ENCODE assay signal across 18 cellular contexts in the genomic region with DNA sequence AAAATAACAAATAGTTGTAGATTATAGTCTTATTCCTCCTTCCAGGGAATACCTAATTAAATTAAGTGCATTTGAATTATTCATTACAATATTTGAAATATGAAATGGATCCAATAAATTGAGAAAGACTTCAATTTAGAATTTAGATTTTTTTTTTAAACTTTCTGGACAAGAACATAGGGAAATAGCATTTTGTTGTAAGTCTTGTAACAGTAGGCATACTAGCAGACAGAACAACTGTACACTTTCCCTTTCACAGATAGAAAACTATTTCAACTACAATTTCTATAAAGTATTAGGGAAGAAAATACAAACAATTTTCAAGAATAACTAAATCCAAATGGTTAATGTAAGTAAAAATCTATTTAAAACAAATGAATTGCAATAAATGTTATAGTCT.
DNase-seq lines count a peak whose midpoint lies in the region; ATAC-seq and TF ChIP-seq lines count a peak whose summit lies in the region.
"Had no signal": no experiment of that assay in that cellular context is flagged by ENCODE, and none has a peak within 500 bp of the region (broad histone marks: within the 10 kb centered on the region; RNA-seq: fewer than 3 reads in every experiment).

No MANE protein-coding gene starts in this region.

- no peak for TF ChIP-seq POLR2A in breast epithelium (IDR thresholded peaks at IDR 0.05)
- TF ChIP-seq POLR2A in testis (IDR thresholded peaks at IDR 0.05): no peak

- no peak for DNase-seq in breast epithelium (ENCODE audit: low spot score in 2 of 2)
- no peak for DNase-seq in MCF 10A (ENCODE audit: unreplicated experiment)
- no peak for DNase-seq in dorsolateral prefrontal cortex
- no peak for DNase-seq in osteoblast (ENCODE audit: insufficient read length, low spot score, missing footprints)
- no peak for DNase-seq in testis
- no peak for DNase-seq in tibial artery
- DNase-seq in immature natural killer cell: no peak
- DNase-seq: COR-L47, EL, erythroblast, NCI-H187 treated with DMSO at 0.1 percent for 48 hours, stomach had no signal

- no peaks in the 10 kb centered on the region for H3K9me3 Mint-ChIP-seq in MCF 10A (ENCODE audit: unreplicated experiment)
- peaks cover 0 to 17% (median 11%) of the 10 kb centered on the region in 6 donors for H3K9me3 Mint-ChIP-seq in immature natural killer cell
- H3K9me3 Mint-ChIP-seq: activated naive CD4-positive, alpha-beta T cell treated with anti-CD3 and anti-CD28 coated beads, Interleukin-2, amount 50 U/mL, for 24 hours; GM23338; mesothelial cell of epicardium; neural crest cell had no signal

- H3K27me3 ChIP-seq in breast epithelium (no peaks in the 10 kb centered on the region), dorsolateral prefrontal cortex (no peaks in the 10 kb centered on the region), osteoblast (ENCODE audit: insufficient read depth, low read length) (no peaks in the 10 kb centered on the region), testis (no peaks in the 10 kb centered on the region), tibial artery (no peaks in the 10 kb centered on the region)
- H3K27me3 ChIP-seq: stomach had no signal

- H3K36me3 Mint-ChIP-seq in MCF 10A (ENCODE audit: insufficient read depth, unreplicated experiment): no peaks in the 10 kb centered on the region
- H3K36me3 Mint-ChIP-seq in immature natural killer cell: no peaks in the 10 kb centered on the region
- H3K36me3 Mint-ChIP-seq: activated naive CD4-positive, alpha-beta T cell treated with anti-CD3 and anti-CD28 coated beads, Interleukin-2, amount 50 U/mL, for 24 hours had no signal

- H3K4me1 ChIP-seq in breast epithelium (no peaks in the 10 kb centered on the region), osteoblast (ENCODE audit: insufficient read depth, low read length) (peaks cover 7% of the 10 kb centered on the region), testis (peaks cover 8% of the 10 kb centered on the region), tibial artery (peaks cover 0 to 12% (median 0%) of the 10 kb centered on the region in 4 donors)
- H3K4me1 ChIP-seq: stomach had no signal

- intact Hi-C loops in breast epithelium (cut with DNase I; ENCODE audit: low total_unique reads): no loop called here
- intact Hi-C loops in MCF 10A (cut with micrococcal nuclease): no loop called here
- intact Hi-C loops in dorsolateral prefrontal cortex (cut with DNase I): loop anchor here (10.0 kb wide), 1 partner anchor 112 kb away; no protein-coding TSS in a partner anchor
- intact Hi-C loops in testis (cut with DNase I; ENCODE audit: low total_unique reads): no loop called here
- intact Hi-C loops in tibial artery (cut with DNase I; ENCODE audit: low total_unique reads): no loop called here

- H4K20me1 ChIP-seq in osteoblast (ENCODE audit: insufficient read depth, low read length): no peaks in the 10 kb centered on the region

- TF ChIP-seq CTCF in breast epithelium (IDR thresholded peaks at IDR 0.05) (no peak), MCF 10A (IDR thresholded peaks at IDR 0.05; ENCODE audit: unreplicated experiment) (no peak), dorsolateral prefrontal cortex (IDR thresholded peaks at IDR 0.05 in 54 of 56, conservative IDR thresholded peaks at IDR 0.05 in 2 of 56; ENCODE audit: low read depth in 1 of 56, partially characterized antibody in 56 of 56) (no peak), osteoblast (IDR thresholded peaks at IDR 0.05; ENCODE audit: extremely low read depth, low read depth, low read length) (no peak), testis (IDR thresholded peaks at IDR 0.05) (no peak), tibial artery (IDR thresholded peaks at IDR 0.05) (no peak)

- H3K27me3 Mint-ChIP-seq in MCF 10A (ENCODE audit: insufficient read depth, unreplicated experiment) (peaks cover 62% of the 10 kb centered on the region), immature natural killer cell (ENCODE audit: low read depth in 3 of 3) (no peaks in the 10 kb centered on the region)
- H3K27me3 Mint-ChIP-seq: activated naive CD4-positive, alpha-beta T cell treated with anti-CD3 and anti-CD28 coated beads, Interleukin-2, amount 50 U/mL, for 24 hours; B cell had no signal

- H3K79me2 ChIP-seq in osteoblast (ENCODE audit: insufficient read depth, low read length): peaks cover 6% of the 10 kb centered on the region

- no peaks in the 10 kb centered on the region for H3K9me3 ChIP-seq in breast epithelium
- H3K9me3 ChIP-seq in osteoblast (ENCODE audit: low read depth, low read length): no peaks in the 10 kb centered on the region
- H3K9me3 ChIP-seq in testis: no peaks in the 10 kb centered on the region
- H3K9me3 ChIP-seq in tibial artery: no peaks in the 10 kb centered on the region
- H3K9me3 ChIP-seq: stomach had no signal

- no peak overlapping the region for H3K27ac Mint-ChIP-seq in MCF 10A (ENCODE audit: low read depth, unreplicated experiment)
- no peak overlapping the region for H3K27ac Mint-ChIP-seq in immature natural killer cell
- H3K27ac Mint-ChIP-seq: activated naive CD4-positive, alpha-beta T cell treated with anti-CD3 and anti-CD28 coated beads, Interleukin-2, amount 50 U/mL, for 24 hours; B cell; GM23338; mesothelial cell of epicardium had no signal

- peak overlapping the region; percentile 85 for H3K4me2 ChIP-seq in osteoblast (ENCODE audit: insufficient read depth, low read length)
- H3K4me2 ChIP-seq: GM23338 had no signal

- H3K4me3 Mint-ChIP-seq in MCF 10A (ENCODE audit: unreplicated experiment): no peak overlapping the region
- no peak overlapping the region for H3K4me3 Mint-ChIP-seq in immature natural killer cell
- H3K4me3 Mint-ChIP-seq: activated naive CD4-positive, alpha-beta T cell treated with anti-CD3 and anti-CD28 coated beads, Interleukin-2, amount 50 U/mL, for 24 hours; B cell; GM23338; mesothelial cell of epicardium had no signal

- H3K36me3 ChIP-seq in breast epithelium (no peaks in the 10 kb centered on the region), osteoblast (ENCODE audit: insufficient read depth, low read length) (no peaks in the 10 kb centered on the region), testis (ENCODE audit: low read depth, missing control alignments) (no peaks in the 10 kb centered on the region), tibial artery (no peaks in the 10 kb centered on the region)
- H3K36me3 ChIP-seq: stomach had no signal

- H3K4me3 ChIP-seq in breast epithelium: peak overlapping the region; percentile 32 to 55 (median 48)
- H3K4me3 ChIP-seq in dorsolateral prefrontal cortex: peak overlapping the region; percentile 15 to 67 (median 52)
- peak overlapping the region; percentile 69 for H3K4me3 ChIP-seq in osteoblast (ENCODE audit: insufficient read depth, low read length)
- H3K4me3 ChIP-seq in testis: no peak overlapping the region
- no peak overlapping the region for H3K4me3 ChIP-seq in tibial artery
- H3K4me3 ChIP-seq: GM23338 had no signal

- no TSS peak for BruUV-seq in MCF 10A (replicated peaks; lab: Mats Ljungman, UMichigan)

- H3K4me1 Mint-ChIP-seq in MCF 10A (ENCODE audit: insufficient read depth, unreplicated experiment) (no peaks in the 10 kb centered on the region), immature natural killer cell (no peaks in the 10 kb centered on the region)
- H3K4me1 Mint-ChIP-seq: B cell had no signal

- no peak for ATAC-seq in HG02759 (IDR thresholded peaks at IDR 0.05; ENCODE audit: unreplicated experiment)
- ATAC-seq: GM23338 had no signal

- POLR2A ChIA-PET in MCF 10A (lab: Yijun Ruan, JAX): interaction anchor here (0.6 kb wide), 1 partner anchor 178 kb away, joined by 3 read pairs; no protein-coding TSS in a partner anchor

- H3K27ac ChIP-seq in breast epithelium (peak overlapping the region; percentile 46 to 56), dorsolateral prefrontal cortex (peak overlapping the region; percentile 54 to 93 (median 88)), osteoblast (ENCODE audit: low read depth, low read length) (peak overlapping the region; percentile 69), testis (peak overlapping the region; percentile 61 to 85), tibial artery (peak overlapping the region in 1 of 2 donors; percentile 41)

- CTCF ChIA-PET in MCF 10A (lab: Yijun Ruan, JAX): no interaction called here

- H2AFZ ChIP-seq in osteoblast (ENCODE audit: low read length): no peak overlapping the region
- H2AFZ ChIP-seq: GM23338 had no signal

Comparison
In these comparisons a context has a peak if more than half of its experiments do, and no peak if none do; other contexts are left out.
1. H3K4me3 ChIP-seq: peak in breast epithelium (3 of 3), dorsolateral prefrontal cortex (59 of 59) and osteoblast (single experiment); none in testis (0 of 2) and tibial artery (0 of 2).
2. intact Hi-C loops: an anchor here in dorsolateral prefrontal cortex (10.0 kb wide); none called in breast epithelium, MCF 10A, testis and tibial artery.